ENCODE assay signal across 22 cellular contexts in genomic region chr15:53753813-53754212, GRCh38. TPM values are rescaled to one million over a fixed set of nuclear protein-coding genes. Genes with fewer than 3 reads are reported as not detected.
DNase-seq lines count a peak whose midpoint lies in the region; ATAC-seq, FAIRE-seq and TF ChIP-seq lines count a peak whose summit lies in the region.
"Had no signal": no experiment of that assay in that cellular context is flagged by ENCODE, and none has a peak within 500 bp of the region (broad histone marks: within the 10 kb centered on the region; RNA-seq: fewer than 3 reads in every experiment).

No MANE protein-coding gene starts in this region.

- TF ChIP-seq CTCF in GM12878 (IDR thresholded peaks at IDR 0.05 in 2 of 3, conservative IDR thresholded peaks at IDR 0.05 in 1 of 3; ENCODE audit: control insufficient read depth in 2 of 3, extremely low read depth in 1 of 3, insufficient read depth in 1 of 3, low read depth in 3 of 3, low read length in 3 of 3): no peak

- H3K9me3 ChIP-seq in GM12878 (replicated peaks; ENCODE audit: control insufficient read depth, insufficient read depth, low read length): no peaks in the 10 kb centered on the region

- TF ChIP-seq RAD21 in GM12878 (IDR thresholded peaks at IDR 0.05; ENCODE audit: insufficient read depth, low read depth, low read length): no peak

- no peak for ATAC-seq in GM12878
- ATAC-seq in GM18909 (IDR thresholded peaks at IDR 0.05; ENCODE audit: poor library complexity, unreplicated experiment): no peak
- ATAC-seq in GM19324 (IDR thresholded peaks at IDR 0.05; ENCODE audit: low FRiP score, unreplicated experiment): no peak
- ATAC-seq: GM23338, HCT116 had no signal

- no peak overlapping the region for H3K27ac ChIP-seq in GM12878 (ENCODE audit: control insufficient read depth, insufficient read depth)

- no peaks in the 10 kb centered on the region for H3K79me2 ChIP-seq in GM12878 (ENCODE audit: control insufficient read depth, insufficient read depth, low read length)

- TF ChIP-seq EP300 in GM12878 (IDR thresholded peaks at IDR 0.05; ENCODE audit: borderline replicate concordance in 1 of 2, control insufficient read depth in 1 of 2, low read depth in 2 of 2, low read length in 2 of 2): no peak

- in situ Hi-C loops in GM12878 (cut with MboI): no loop called here

- no peak overlapping the region for H3K9ac ChIP-seq in GM12878 (ENCODE audit: control insufficient read depth, insufficient read depth, low read length)

- SMC1A ChIA-PET in GM12878 (lab: Charles Lee; ENCODE audit: uncharacterized antibody, unreplicated experiment): no interaction called here

- no peaks in the 10 kb centered on the region for H3K4me1 ChIP-seq in GM12878 (ENCODE audit: control insufficient read depth, insufficient read depth, low read length)

- RAD21 ChIA-PET in GM12878 (lab: Charles Lee; ENCODE audit: unreplicated experiment): no interaction called here

- H3K36me3 ChIP-seq in GM12878 (ENCODE audit: control insufficient read depth in 2 of 2, insufficient read depth in 2 of 2, low read length in 1 of 2): no peaks in the 10 kb centered on the region

- CTCF ChIA-PET in GM12878 (lab: Yijun Ruan, JAX): no interaction called here

- FAIRE-seq in GM12878 (lab: Jason Lieb, UNC): no peak
- FAIRE-seq: GM12892, GM19239 had no signal

- intact Hi-C loops in GM12878 (cut with micrococcal nuclease; ENCODE audit: unreplicated experiment): no loop called here

- no peak for TF ChIP-seq POLR2A in GM12878 (IDR thresholded peaks at IDR 0.05; ENCODE audit: low read depth, low read length)

- peak; percentile 23 for DNase-seq in DMS53 (lab: John Stamatoyannopoulos, UW)
- peak; percentile 13 for DNase-seq in DMS53 treated with DMSO at 0.1 percent for 48 hours (lab: John Stamatoyannopoulos, UW; ENCODE audit: unreplicated experiment)
- no peak for DNase-seq in GM12878 (ENCODE audit: low read depth, low spot score)
- no peak for DNase-seq in EL
- DNase-seq: C1 segment of cervical spinal cord; Calu3; CD4-positive, alpha-beta memory T cell; COR-L47; DMS79; GF-D8; H9; HFFc6 had no signal

- no TSS peak for BruUV-seq in GM12878 (replicated peaks; lab: Mats Ljungman, UMichigan)

- WGBS in GM12878 (ENCODE audit: insufficient coverage, insufficient replicate concordance, low lambda C conversion rate, missing lambda C conversion rate): 0% methylated on average over 1 of the region's 1 CpG

- H2AFZ ChIP-seq in GM12878 (ENCODE audit: control insufficient read depth, low read depth, low read length): no peak overlapping the region
- H2AFZ ChIP-seq: GM23338 had no signal

- no peak overlapping the region for H3K4me2 ChIP-seq in GM12878 (ENCODE audit: control insufficient read depth, insufficient read depth)
- H3K4me2 ChIP-seq: GM23338 had no signal

- POLR2A ChIA-PET in GM12878 (lab: Charles Lee): no interaction called here

- H3K27me3 ChIP-seq in GM12878 (replicated peaks in 1 of 2; ENCODE audit: control insufficient read depth in 2 of 2, insufficient read depth in 2 of 2, low read length in 1 of 2): no peaks in the 10 kb centered on the region

- H3K4me3 ChIP-seq in GM12878: no peak overlapping the region
- H3K4me3 ChIP-seq: GM23338 had no signal

- no peaks in the 10 kb centered on the region for H4K20me1 ChIP-seq in GM12878 (ENCODE audit: control insufficient read depth, insufficient read depth)

TF ChIP-seq in GM12878, 131 proteins besides CTCF, POLR2A, EP300 and RAD21:
- TF ChIP-seq ATF7 (IDR thresholded peaks at IDR 0.05; ENCODE audit: low read depth): peak; percentile 74
- no peak for TF ChIP-seq ZNF622 (IDR thresholded peaks at IDR 0.05)
- TF ChIP-seq IRF5 (IDR thresholded peaks at IDR 0.05; ENCODE audit: borderline replicate concordance): no peak
- no peak for TF ChIP-seq BMI1 (IDR thresholded peaks at IDR 0.05; ENCODE audit: borderline replicate concordance)
- TF ChIP-seq NRF1 (conservative IDR thresholded peaks at IDR 0.05; ENCODE audit: low read depth, low read length): no peak
- TF ChIP-seq KAT2A (conservative IDR thresholded peaks at IDR 0.05; ENCODE audit: control insufficient read depth, low read depth, low read length): no peak
- no peak for TF ChIP-seq PAX5 (IDR thresholded peaks at IDR 0.05; ENCODE audit: borderline replicate concordance, low read depth, low read length)
- no peak for TF ChIP-seq CBX5 (IDR thresholded peaks at IDR 0.05; ENCODE audit: low read depth)
- no peak for TF ChIP-seq PBX3 (IDR thresholded peaks at IDR 0.05; ENCODE audit: insufficient replicate concordance, low read depth, low read length)
TF ChIP-seq in GM12878: peak in this region for 1.

RNA-seq across cellular contexts. Expression of gene WDR72, which starts 5.7 kb away (rescaled TPM):
- total RNA-seq in GM12878 (2013; cell fraction: nucleolus; rRNA removed): not detected in 2 replicates
- total RNA-seq in GM12878 (2014; rRNA removed) (not detected in 2 replicates), GM12878 (2014; rRNA removed; fragmentation: Illumina TruSeq; extraction: Trizol) (not detected in 2 replicates), GM12878 (2021) (0.03 TPM in 1 of 2 replicates, not detected in the other)
- not detected for polyA plus RNA-seq in GM12878 (2011; ENCODE audit: low read depth)
- polyA plus RNA-seq in GM12878 (2011; rRNA removed) (not detected in 2 replicates), GM12878 (2014; fragmentation: Illumina TruSeq; extraction: Trizol) (not detected in 2 replicates), GM12878 (2014; fragmentation: Nextera tagmentation; extraction: Ambion mirVana) (not detected), GM12878 (2014; rRNA removed) (not detected in 2 replicates), GM12878 (2016; fragmentation: Nextera tagmentation; extraction: Ambion mirVana) (not detected)
- not detected in 2 replicates for polyA plus RNA-seq in GM12878 (2011; cell fraction: cytosol; rRNA removed)
- polyA plus RNA-seq in GM12878 (2011; cell fraction: nucleus; rRNA removed): 0.01 TPM in 1 of 2 replicates, not detected in the other
- polyA plus RNA-seq in GM12878 (2012): not detected in 2 replicates
- not detected in 2 replicates for polyA minus RNA-seq in GM12878 (2011; rRNA and poly(A)+ RNA removed)
- polyA minus RNA-seq in GM12878 (2011; cell fraction: cytosol; rRNA and poly(A)+ RNA removed): not detected in 2 replicates
- not detected in 2 replicates for polyA minus RNA-seq in GM12878 (2011; cell fraction: nucleus; rRNA and poly(A)+ RNA removed)
- total RNA-seq: A172; A673; CD4-positive, alpha-beta memory T cell; G401; HFFc6 had no signal
- polyA plus RNA-seq: BJ; CD4-positive, alpha-beta memory T cell had no signal

Comparison
In these comparisons a context has a peak if more than half of its experiments do, and no peak if none do; other contexts are left out.
1. DNase-seq: peak in DMS53 (single experiment) and DMS53 treated with DMSO at 0.1 percent for 48 hours (single experiment); none in GM12878 (single experiment) and EL (single experiment).